ENCODE assay signal across 16 cellular contexts in the genomic region with DNA sequence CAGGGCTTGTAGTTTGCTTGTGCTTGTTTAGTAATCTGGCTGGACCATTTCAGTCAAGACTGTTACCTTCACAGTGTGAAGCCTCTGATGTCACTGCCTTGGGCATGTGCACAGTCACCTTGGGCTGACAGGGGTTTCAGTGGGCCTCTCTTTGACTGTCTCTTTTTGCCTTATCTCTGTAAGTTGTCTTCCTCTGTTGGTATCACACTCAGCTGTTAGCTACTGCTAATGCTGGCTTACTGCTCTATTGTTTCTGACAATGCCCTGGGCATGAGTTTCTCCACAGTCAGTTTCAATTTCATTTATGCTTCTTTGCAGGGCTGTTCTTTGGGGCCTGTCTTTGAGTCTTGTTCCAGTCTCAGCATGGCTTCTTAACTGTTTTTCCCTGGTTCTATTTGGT.
DNase-seq lines count a peak whose midpoint lies in the region; ATAC-seq and TF ChIP-seq lines count a peak whose summit lies in the region.
"Had no signal": no experiment of that assay in that cellular context is flagged by ENCODE, and none has a peak within 500 bp of the region (broad histone marks: within the 10 kb centered on the region; RNA-seq: fewer than 3 reads in every experiment).

No MANE protein-coding gene starts in this region.

- H3K27me3 Mint-ChIP-seq in activated CD4-positive, alpha-beta T cell treated with anti-CD3 and anti-CD28 coated beads, Interleukin-2, amount 10 ng/mL, durations not matched to agents 7 days and 5 days: peaks cover 7% of the 10 kb centered on the region
- H3K27me3 Mint-ChIP-seq in endothelial cell (ENCODE audit: unreplicated experiment): no peaks in the 10 kb centered on the region

- no peak overlapping the region for H3K4me3 Mint-ChIP-seq in activated CD4-positive, alpha-beta T cell treated with anti-CD3 and anti-CD28 coated beads, Interleukin-2, amount 10 ng/mL, durations not matched to agents 7 days and 5 days
- H3K4me3 Mint-ChIP-seq in endothelial cell (ENCODE audit: unreplicated experiment): no peak overlapping the region

- H3K4me1 Mint-ChIP-seq in activated CD4-positive, alpha-beta T cell treated with anti-CD3 and anti-CD28 coated beads, Interleukin-2, amount 10 ng/mL, durations not matched to agents 7 days and 5 days: peaks cover 9% of the 10 kb centered on the region
- no peaks in the 10 kb centered on the region for H3K4me1 Mint-ChIP-seq in endothelial cell (ENCODE audit: unreplicated experiment)

- CTCF ChIA-PET in activated CD4-positive, alpha-beta T cell treated with anti-CD3 and anti-CD28 coated beads, Interleukin-2, amount 10 ng/mL, durations not matched to agents 7 days and 5 days (lab: Charles Lee): interaction anchor here (0.8 kb wide), 1 partner anchor 471 kb away, joined by 3 read pairs; no protein-coding TSS in a partner anchor

- DNase-seq in activated CD4-positive, alpha-beta T cell treated with anti-CD3 and anti-CD28 coated beads, Interleukin-2, amount 10 ng/mL, durations not matched to agents 7 days and 5 days: peak; percentile 16
- DNase-seq in activated CD4-positive, alpha-beta T cell treated with anti-CD3 and anti-CD28 coated beads for 48 hours: no peak
- DNase-seq in endothelial cell (ENCODE audit: low spot score): no peak
- no peak for DNase-seq in NCI-H510A (lab: John Stamatoyannopoulos, UW)
- DNase-seq in DMS153 treated with DMSO at 0.1 percent for 48 hours (lab: John Stamatoyannopoulos, UW; ENCODE audit: unreplicated experiment): no peak
- DNase-seq in SIG-M5 (lab: John Stamatoyannopoulos, UW): no peak
- DNase-seq: 8988T, EL, Karpas-422, NCI-H1930, NCI-H2171, NCI-H446 treated with DMSO at 0.1 percent for 48 hours, NCI-H82, Right ventricle myocardium superior had no signal

- POLR2A ChIA-PET in activated CD4-positive, alpha-beta T cell treated with anti-CD3 and anti-CD28 coated beads, Interleukin-2, amount 10 ng/mL, durations not matched to agents 7 days and 5 days (lab: Charles Lee): no interaction called here

- H3K36me3 Mint-ChIP-seq in activated CD4-positive, alpha-beta T cell treated with anti-CD3 and anti-CD28 coated beads, Interleukin-2, amount 10 ng/mL, durations not matched to agents 7 days and 5 days (ENCODE audit: low read depth): no peaks in the 10 kb centered on the region
- H3K36me3 Mint-ChIP-seq in endothelial cell (ENCODE audit: low read depth, unreplicated experiment): no peaks in the 10 kb centered on the region

- peak overlapping the region; percentile 0 for H3K27ac Mint-ChIP-seq in activated CD4-positive, alpha-beta T cell treated with anti-CD3 and anti-CD28 coated beads, Interleukin-2, amount 10 ng/mL, durations not matched to agents 7 days and 5 days
- peak overlapping the region; percentile 27 for H3K27ac Mint-ChIP-seq in endothelial cell (ENCODE audit: unreplicated experiment)

- H3K9me3 Mint-ChIP-seq in activated CD4-positive, alpha-beta T cell treated with anti-CD3 and anti-CD28 coated beads, Interleukin-2, amount 10 ng/mL, durations not matched to agents 7 days and 5 days: peaks cover 13% of the 10 kb centered on the region
- H3K9me3 Mint-ChIP-seq in endothelial cell (ENCODE audit: unreplicated experiment): no peaks in the 10 kb centered on the region

- TF ChIP-seq CTCF in endothelial cell (IDR thresholded peaks at IDR 0.05; ENCODE audit: unreplicated experiment): no peak

- ATAC-seq in GM18511 (IDR thresholded peaks at IDR 0.05; ENCODE audit: unreplicated experiment) (peak; percentile 73), HG03442 (IDR thresholded peaks at IDR 0.05; ENCODE audit: unreplicated experiment) (peak; percentile 82)
